In the genomic region with DNA sequence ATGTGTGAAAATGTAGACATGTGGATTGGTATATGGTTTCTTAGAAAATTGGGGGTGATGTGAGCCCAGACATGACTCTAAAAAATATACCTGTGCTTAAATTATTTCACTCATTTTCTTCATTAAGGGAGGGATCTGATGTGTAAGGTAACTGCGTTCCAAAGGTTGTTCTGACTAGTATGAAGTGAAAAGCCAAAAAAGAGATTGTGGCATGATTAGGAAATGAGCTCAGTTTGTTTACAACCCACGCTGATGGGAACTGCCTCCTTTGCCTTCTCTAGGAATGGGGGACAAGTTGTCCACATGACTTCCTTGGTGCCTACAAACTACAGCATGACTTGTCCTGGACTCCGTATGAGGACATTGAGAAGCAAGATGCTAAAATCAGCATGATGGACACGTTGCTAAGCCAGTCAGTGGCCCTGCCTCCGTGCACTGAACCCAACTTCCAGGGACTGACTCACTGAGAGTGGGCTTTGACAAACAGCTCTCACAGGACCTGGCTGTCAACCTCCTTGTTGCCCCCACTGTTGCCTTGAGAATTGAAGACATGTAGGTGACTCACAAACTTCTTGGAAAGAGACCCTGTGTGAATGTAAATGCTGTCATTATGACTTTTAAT, we compare ENCODE assay signal across 23 cellular contexts. TPM values are rescaled to one million over a fixed set of nuclear protein-coding genes. Genes with fewer than 3 reads are reported as not detected.
DNase-seq lines count a peak whose midpoint lies in the region; ATAC-seq, FAIRE-seq and TF ChIP-seq lines count a peak whose summit lies in the region.
"Had no signal": no experiment of that assay in that cellular context is flagged by ENCODE, and none has a peak within 500 bp of the region (broad histone marks: within the 10 kb centered on the region; RNA-seq: fewer than 3 reads in every experiment).

No MANE protein-coding gene starts in this region.

- no peak for TF ChIP-seq RAD21 in K562 (CRISPR knock-in tag; conservative IDR thresholded peaks at IDR 0.05 in 1 of 2, IDR thresholded peaks at IDR 0.05 in 1 of 2)
- TF ChIP-seq RAD21 in liver (IDR thresholded peaks at IDR 0.05) = no peak

- H4K20me1 ChIP-seq in K562 (replicated peaks; ENCODE audit: control insufficient read depth, insufficient read depth, low read length) = no peaks in the 10 kb centered on the region

- in situ Hi-C loops in K562 (cut with MboI) = loop anchor here (5.0 kb wide), 1 partner anchor 297 kb away; no protein-coding TSS in a partner anchor

- no peak for ATAC-seq in activated T-cell treated with anti-CD3 and anti-CD28 coated beads, Interleukin-2, amount 50 U/mL, for 72 hours (replicated peaks in 1 of 2)
- ATAC-seq in K562 = no peak
- ATAC-seq in GM21717 (IDR thresholded peaks at IDR 0.05; ENCODE audit: unreplicated experiment) = no peak
- no peak for ATAC-seq in T-helper 17 cell
- ATAC-seq: PC-3 had no signal

- no TSS peak for BruUV-seq in K562 (replicated peaks; lab: Mats Ljungman, UMichigan)

- no peaks in the 10 kb centered on the region for H3K9me1 ChIP-seq in K562 (ENCODE audit: control insufficient read depth, insufficient read depth, low read length)

- TF ChIP-seq CTCF in K562 (IDR thresholded peaks at IDR 0.05 in 2 of 3, conservative IDR thresholded peaks at IDR 0.05 in 1 of 3; ENCODE audit: insufficient read depth in 2 of 3, low read depth in 1 of 3, low read length in 3 of 3) (no peak), liver (IDR thresholded peaks at IDR 0.05; ENCODE audit: low read depth, low read length, missing input control) (no peak)

- H3K27ac Mint-ChIP-seq in activated T-cell treated with anti-CD3 and anti-CD28 coated beads, Interleukin-2, amount 50 U/mL, for 72 hours = peak overlapping the region; percentile 77
- H3K27ac Mint-ChIP-seq in T-helper 17 cell = no peak overlapping the region

- H2AFZ ChIP-seq in K562 (ENCODE audit: low read depth, low read length) = no peak overlapping the region

- H3K27ac ChIP-seq in K562 (ENCODE audit: extremely low read depth, low read depth, low read length) (no peak overlapping the region), liver (ENCODE audit: low read depth in 1 of 2, low read length in 2 of 2) (peak overlapping the region; percentile 40 to 61)
- H3K27ac ChIP-seq: BLaER1, SJCRH30 had no signal

- FAIRE-seq in K562 (lab: Jason Lieb, UNC) = no peak
- FAIRE-seq: A204.1, D721Med, GM19239, H54 had no signal

- DNase-seq in activated T-cell treated with anti-CD3 and anti-CD28 coated beads, Interleukin-2, amount 50 U/mL, for 72 hours = no peak
- no peak for DNase-seq in activated T-cell treated with anti-CD3 and anti-CD28 coated beads, Interleukin-2, amount 50 U/mL, for 1 hour
- DNase-seq in K562 (ENCODE audit: extremely low read depth in 1 of 4, low spot score in 3 of 4) (no peak), T-helper 17 cell (no peak), HCEC 1CT (no peak)
- DNase-seq: CD4-positive, CD25-positive, alpha-beta regulatory T cell; KG1; MG63; NCI-H2029; NCI-H446; NCI-H524 treated with DMSO at 0.1 percent for 48 hours; NCI-H774; PC-3; SJCRH30 had no signal

- H3K27me3 ChIP-seq in K562 (ENCODE audit: control insufficient read depth in 2 of 2, insufficient read depth in 2 of 2, low read length in 2 of 2) (no peaks in the 10 kb centered on the region), liver (ENCODE audit: control insufficient read depth in 4 of 4, insufficient read depth in 4 of 4, low read length in 3 of 4) (no peaks in the 10 kb centered on the region)
- H3K27me3 ChIP-seq: BLaER1, MG63, SJCRH30 had no signal

- H3K4me3 Mint-ChIP-seq in activated T-cell treated with anti-CD3 and anti-CD28 coated beads, Interleukin-2, amount 50 U/mL, for 72 hours = no peak overlapping the region
- no peak overlapping the region for H3K4me3 Mint-ChIP-seq in T-helper 17 cell
- H3K4me3 Mint-ChIP-seq: CD4-positive, CD25-positive, alpha-beta regulatory T cell had no signal

- intact Hi-C loops in K562 (cut with micrococcal nuclease) = no loop called here

- H3K9me3 ChIP-seq in K562 (replicated peaks; ENCODE audit: control insufficient read depth, insufficient read depth, low read depth, low read length) (no peaks in the 10 kb centered on the region), liver (ENCODE audit: control insufficient read depth in 4 of 4, low read length in 3 of 4) (no peaks in the 10 kb centered on the region), T-helper 17 cell (ENCODE audit: control insufficient read depth, low read length, poor library complexity, severe bottlenecking) (no peaks in the 10 kb centered on the region)
- H3K9me3 ChIP-seq: BLaER1, MG63, SJCRH30 had no signal

- peaks cover 7 to 15% of the 10 kb centered on the region in 2 donors for H3K36me3 Mint-ChIP-seq in activated T-cell treated with anti-CD3 and anti-CD28 coated beads, Interleukin-2, amount 50 U/mL, for 72 hours (ENCODE audit: insufficient read depth in 2 of 2)
- H3K36me3 Mint-ChIP-seq in T-helper 17 cell (ENCODE audit: low read depth) = peaks cover 5% of the 10 kb centered on the region

- H3K4me2 ChIP-seq in K562 (ENCODE audit: insufficient read depth, low read length) = no peak overlapping the region
- H3K4me2 ChIP-seq: BLaER1 had no signal

- peaks cover 24% of the 10 kb centered on the region for H3K79me2 ChIP-seq in K562 (ENCODE audit: control insufficient read depth, insufficient read depth, low read length)

- POLR2A ChIA-PET in K562 (lab: Yijun Ruan, JAX) = no interaction called here

- CTCF ChIA-PET in K562 (lab: Yijun Ruan, JAX; ENCODE audit: low intra/inter-chr PET ratio) = interaction anchor here (1.8 kb wide), 1 partner anchor 299 kb away, joined by 6 read pairs; no protein-coding TSS in a partner anchor

- no peak for TF ChIP-seq EP300 in K562 (IDR thresholded peaks at IDR 0.05; ENCODE audit: low read length)

- 73% methylated on average over 5 of the region's 5 CpGs for WGBS in K562 (ENCODE audit: insufficient coverage, low coverage, missing lambda C conversion rate)
- WGBS in liver = 72% methylated on average over 5 of the region's 5 CpGs

- TF ChIP-seq POLR2A in K562 (conservative IDR thresholded peaks at IDR 0.05) = no peak

- H3K4me1 ChIP-seq in K562 (replicated peaks in 1 of 2; ENCODE audit: control insufficient read depth in 2 of 2, insufficient read depth in 2 of 2, low read length in 2 of 2) (no peaks in the 10 kb centered on the region), liver (ENCODE audit: control insufficient read depth in 4 of 4, insufficient read depth in 4 of 4, low read length in 3 of 4) (peaks cover 2 to 16% (median 4%) of the 10 kb centered on the region in 4 donors)
- H3K4me1 ChIP-seq: BLaER1, SJCRH30 had no signal

- no peaks in the 10 kb centered on the region for H3K27me3 Mint-ChIP-seq in activated T-cell treated with anti-CD3 and anti-CD28 coated beads, Interleukin-2, amount 50 U/mL, for 72 hours (ENCODE audit: low read depth)
- H3K27me3 Mint-ChIP-seq in T-helper 17 cell = no peaks in the 10 kb centered on the region
- H3K27me3 Mint-ChIP-seq: CD4-positive, CD25-positive, alpha-beta regulatory T cell had no signal

- peaks cover 82% of the 10 kb centered on the region for H3K36me3 ChIP-seq in K562 (ENCODE audit: control insufficient read depth, insufficient read depth, low read length)
- H3K36me3 ChIP-seq in liver (ENCODE audit: control insufficient read depth in 4 of 4, insufficient read depth in 3 of 4, low read depth in 1 of 4, low read length in 3 of 4) = peaks cover 7 to 39% (median 12%) of the 10 kb centered on the region in 4 donors

- H3K9ac ChIP-seq in K562 (ENCODE audit: insufficient read depth in 1 of 2, low read depth in 2 of 2, low read length in 2 of 2) (no peak overlapping the region), liver (ENCODE audit: low read depth in 1 of 2, low read length in 2 of 2) (no peak overlapping the region)
- H3K9ac ChIP-seq: BLaER1 had no signal

- H3K9me3 Mint-ChIP-seq in activated T-cell treated with anti-CD3 and anti-CD28 coated beads, Interleukin-2, amount 50 U/mL, for 72 hours = no peaks in the 10 kb centered on the region

- H3K4me1 Mint-ChIP-seq in activated T-cell treated with anti-CD3 and anti-CD28 coated beads, Interleukin-2, amount 50 U/mL, for 72 hours (ENCODE audit: low read depth) = peaks cover 40% of the 10 kb centered on the region
- peaks cover 19% of the 10 kb centered on the region for H3K4me1 Mint-ChIP-seq in T-helper 17 cell

- no peak overlapping the region for H3K4me3 ChIP-seq in K562
- no peak overlapping the region for H3K4me3 ChIP-seq in liver (ENCODE audit: low read depth in 1 of 3, low read length in 3 of 3)
- H3K4me3 ChIP-seq: BLaER1, MG63, SJCRH30 had no signal

RNA-seq across cellular contexts. Expression of a gene that starts 8.0 kb away (rescaled TPM):
- total RNA-seq in activated T-cell treated with anti-CD3 and anti-CD28 coated beads, Interleukin-2, amount 50 U/mL, for 72 hours = 10 to 100 TPM; 11.7 to 12.2 TPM
- total RNA-seq in K562 (2011; cell fraction: chromatin; rRNA removed; ENCODE audit: low replicate concordance) = 18.1 and 39.6 TPM in 2 replicates
- 13.2 and 14.9 TPM in 2 replicates for total RNA-seq in K562 (2011; cell fraction: nucleolus; rRNA removed)
- total RNA-seq in K562 (2011; cell fraction: nucleoplasm; rRNA removed) = 26.0 and 38.0 TPM in 2 replicates
- total RNA-seq in K562 (2014; rRNA removed) (3.5 and 5.7 TPM in 2 replicates), K562 (2014; rRNA removed; fragmentation: Illumina TruSeq; extraction: Trizol) (5.2 and 8.1 TPM in 2 replicates), K562 (2015; rRNA removed; fragmentation: Illumina TruSeq; extraction: Trizol) (5.3 and 5.9 TPM in 2 replicates), K562 (2021) (5.7 and 8.5 TPM in 2 replicates), liver (1 to 10 TPM; 2.6 to 4.4 TPM), T-helper 17 cell (10 to 100 TPM; 14.8 to 15.5 TPM)
- polyA plus RNA-seq in K562 (2011; rRNA removed) (12.5 and 13.9 TPM in 2 replicates), K562 (2014; fragmentation: Illumina TruSeq; extraction: Trizol) (5.4 and 7.1 TPM in 2 replicates), K562 (2014; fragmentation: Nextera tagmentation; extraction: Ambion mirVana) (1 to 10 TPM in 1 of 2 experiments, under 1 TPM in 1; 0.55 to 1.8 TPM), K562 (2014; rRNA removed) (3.4 and 3.5 TPM in 2 replicates), liver (1 to 10 TPM; 2.7 to 5.8 TPM)
- 4.9 and 5.3 TPM in 2 replicates for polyA plus RNA-seq in K562 (2011; cell fraction: cytosol; rRNA removed)
- 3.7 and 8.0 TPM in 2 replicates for polyA plus RNA-seq in K562 (2011; cell fraction: nucleus; rRNA removed)
- polyA plus RNA-seq in K562 (2012) = 3.3 and 7.4 TPM in 2 replicates
- 9.5 and 11.0 TPM in 2 replicates for polyA minus RNA-seq in K562 (2011; rRNA and poly(A)+ RNA removed)
- 1.8 and 2.4 TPM in 2 replicates for polyA minus RNA-seq in K562 (2011; cell fraction: cytosol; rRNA and poly(A)+ RNA removed)
- 5.1 and 8.7 TPM in 2 replicates for polyA minus RNA-seq in K562 (2011; cell fraction: nucleus; rRNA and poly(A)+ RNA removed)

RNA-seq across cellular contexts. Expression of a gene that starts 8.2 kb away (rescaled TPM):
- 10 to 100 TPM; 32.6 to 36.0 TPM for total RNA-seq in activated T-cell treated with anti-CD3 and anti-CD28 coated beads, Interleukin-2, amount 50 U/mL, for 72 hours
- total RNA-seq in K562 (2011; cell fraction: chromatin; rRNA removed; ENCODE audit: low replicate concordance) = 176 and 400 TPM in 2 replicates
- 273 and 316 TPM in 2 replicates for total RNA-seq in K562 (2011; cell fraction: nucleolus; rRNA removed)
- total RNA-seq in K562 (2011; cell fraction: nucleoplasm; rRNA removed) = 218 and 223 TPM in 2 replicates
- total RNA-seq in K562 (2014; rRNA removed) (45.7 and 55.3 TPM in 2 replicates), K562 (2014; rRNA removed; fragmentation: Illumina TruSeq; extraction: Trizol) (22.5 and 26.1 TPM in 2 replicates), K562 (2015; rRNA removed; fragmentation: Illumina TruSeq; extraction: Trizol) (39.2 and 40.8 TPM in 2 replicates), K562 (2021) (79.5 and 81.7 TPM in 2 replicates), liver (10 to 100 TPM; 24.5 to 28.0 TPM), T-helper 17 cell (10 to 100 TPM; 22.5 to 26.7 TPM)
- polyA plus RNA-seq in K562 (2011; rRNA removed) (60.9 and 92.0 TPM in 2 replicates), K562 (2014; fragmentation: Illumina TruSeq; extraction: Trizol) (52.1 and 55.8 TPM in 2 replicates), K562 (2014; fragmentation: Nextera tagmentation; extraction: Ambion mirVana) (1 to 10 TPM; 1.7 to 5.0 TPM), K562 (2014; rRNA removed) (50.1 and 62.9 TPM in 2 replicates), liver (10 to 100 TPM; 14.9 to 20.9 TPM)
- 76.7 and 89.6 TPM in 2 replicates for polyA plus RNA-seq in K562 (2011; cell fraction: cytosol; rRNA removed)
- polyA plus RNA-seq in K562 (2011; cell fraction: nucleus; rRNA removed) = 482 and 572 TPM in 2 replicates
- polyA plus RNA-seq in K562 (2012) = 38.4 and 79.3 TPM in 2 replicates
- 61.5 and 64.9 TPM in 2 replicates for polyA minus RNA-seq in K562 (2011; rRNA and poly(A)+ RNA removed)
- polyA minus RNA-seq in K562 (2011; cell fraction: cytosol; rRNA and poly(A)+ RNA removed) = 52.2 and 52.3 TPM in 2 replicates
- 97.6 and 154 TPM in 2 replicates for polyA minus RNA-seq in K562 (2011; cell fraction: nucleus; rRNA and poly(A)+ RNA removed)

RNA-seq across cellular contexts. Expression of a gene that starts 9.8 kb away (rescaled TPM):
- total RNA-seq in activated T-cell treated with anti-CD3 and anti-CD28 coated beads, Interleukin-2, amount 50 U/mL, for 72 hours = 1 to 10 TPM in 1 of 2 donors, under 1 TPM in 1; 0.81 to 1.9 TPM
- total RNA-seq in K562 (2011; cell fraction: chromatin; rRNA removed; ENCODE audit: low replicate concordance) = 0.53 and 2.8 TPM in 2 replicates
- 1.0 and 1.2 TPM in 2 replicates for total RNA-seq in K562 (2011; cell fraction: nucleolus; rRNA removed)
- 1.4 and 1.8 TPM in 2 replicates for total RNA-seq in K562 (2011; cell fraction: nucleoplasm; rRNA removed)
- total RNA-seq in K562 (2014; rRNA removed) = 0.08 and 0.09 TPM in 2 replicates
- total RNA-seq in K562 (2014; rRNA removed; fragmentation: Illumina TruSeq; extraction: Trizol) = 0.18 and 0.22 TPM in 2 replicates
- total RNA-seq in K562 (2015; rRNA removed; fragmentation: Illumina TruSeq; extraction: Trizol) = 0.04 and 0.22 TPM in 2 replicates
- total RNA-seq in K562 (2021) = 0.27 and 0.34 TPM in 2 replicates
- polyA plus RNA-seq in K562 (2011; rRNA removed) = 0.49 and 0.58 TPM in 2 replicates
- polyA plus RNA-seq in K562 (2011; cell fraction: cytosol; rRNA removed) = 0.07 and 0.19 TPM in 2 replicates
- 0.61 and 1.6 TPM in 2 replicates for polyA plus RNA-seq in K562 (2011; cell fraction: nucleus; rRNA removed)
- 0.14 and 0.35 TPM in 2 replicates for polyA plus RNA-seq in K562 (2012)
- 0.21 and 0.27 TPM in 2 replicates for polyA plus RNA-seq in K562 (2014; fragmentation: Illumina TruSeq; extraction: Trizol)
- under 1 TPM; 0.18 to 0.21 TPM for polyA plus RNA-seq in K562 (2014; fragmentation: Nextera tagmentation; extraction: Ambion mirVana)
- 0.09 TPM in 2 replicates for polyA plus RNA-seq in K562 (2014; rRNA removed)
- 0.25 and 0.75 TPM in 2 replicates for polyA minus RNA-seq in K562 (2011; rRNA and poly(A)+ RNA removed)
- not detected in 2 replicates for polyA minus RNA-seq in K562 (2011; cell fraction: cytosol; rRNA and poly(A)+ RNA removed)
- polyA minus RNA-seq in K562 (2011; cell fraction: nucleus; rRNA and poly(A)+ RNA removed) = 0.54 and 0.78 TPM in 2 replicates
- under 1 TPM; 0.05 to 0.08 TPM for total RNA-seq in liver
- not detected for polyA plus RNA-seq in liver
- under 1 TPM; 0.42 to 0.47 TPM for total RNA-seq in T-helper 17 cell
- total RNA-seq: HT1080 had no signal

RNA-seq across cellular contexts. Expression of a gene that starts 35.0 kb away (rescaled TPM):
- total RNA-seq in activated T-cell treated with anti-CD3 and anti-CD28 coated beads, Interleukin-2, amount 50 U/mL, for 72 hours = not detected
- total RNA-seq in K562 (2011; cell fraction: chromatin; rRNA removed; ENCODE audit: low replicate concordance) = not detected in 2 replicates
- not detected in 2 replicates for total RNA-seq in K562 (2011; cell fraction: nucleolus; rRNA removed)
- not detected in 2 replicates for total RNA-seq in K562 (2011; cell fraction: nucleoplasm; rRNA removed)
- total RNA-seq in K562 (2014; rRNA removed) (not detected in 2 replicates), K562 (2014; rRNA removed; fragmentation: Illumina TruSeq; extraction: Trizol) (not detected in 2 replicates), K562 (2015; rRNA removed; fragmentation: Illumina TruSeq; extraction: Trizol) (not detected in 2 replicates), K562 (2021) (not detected in 2 replicates), liver (1 to 10 TPM in 1 of 2 donors, not detected in 1; 5.1 TPM), T-helper 17 cell (not detected)
- polyA plus RNA-seq in K562 (2011; rRNA removed) (not detected in 2 replicates), K562 (2014; fragmentation: Illumina TruSeq; extraction: Trizol) (not detected in 2 replicates), K562 (2014; fragmentation: Nextera tagmentation; extraction: Ambion mirVana) (not detected), K562 (2014; rRNA removed) (not detected in 2 replicates), liver (under 1 TPM in 1 of 2 donors, not detected in 1; 0.14 TPM)
- polyA plus RNA-seq in K562 (2011; cell fraction: cytosol; rRNA removed) = 0.03 TPM in 1 of 2 replicates, not detected in the other
- not detected in 2 replicates for polyA plus RNA-seq in K562 (2011; cell fraction: nucleus; rRNA removed)
- polyA plus RNA-seq in K562 (2012) = 0.03 TPM in 1 of 2 replicates, not detected in the other
- not detected in 2 replicates for polyA minus RNA-seq in K562 (2011; rRNA and poly(A)+ RNA removed)
- not detected in 2 replicates for polyA minus RNA-seq in K562 (2011; cell fraction: cytosol; rRNA and poly(A)+ RNA removed)
- not detected in 2 replicates for polyA minus RNA-seq in K562 (2011; cell fraction: nucleus; rRNA and poly(A)+ RNA removed)
- total RNA-seq: CD4-positive, CD25-positive, alpha-beta regulatory T cell; HT1080; PC-3 had no signal
- polyA plus RNA-seq: AG04450; CD4-positive, CD25-positive, alpha-beta regulatory T cell had no signal

RNA-seq across cellular contexts. Expression of a gene that starts 41.9 kb away (rescaled TPM):
- total RNA-seq in activated T-cell treated with anti-CD3 and anti-CD28 coated beads, Interleukin-2, amount 50 U/mL, for 72 hours = 10 to 100 TPM in 1 of 2 donors, 1 to 10 TPM in 1; 8.4 to 10.0 TPM
- total RNA-seq in K562 (2011; cell fraction: chromatin; rRNA removed; ENCODE audit: low replicate concordance) = 68.5 and 80.5 TPM in 2 replicates
- total RNA-seq in K562 (2011; cell fraction: nucleolus; rRNA removed) = 66.4 and 81.6 TPM in 2 replicates
- total RNA-seq in K562 (2011; cell fraction: nucleoplasm; rRNA removed) = 80.8 and 97.2 TPM in 2 replicates
- total RNA-seq in K562 (2014; rRNA removed) (15.7 and 18.2 TPM in 2 replicates), K562 (2014; rRNA removed; fragmentation: Illumina TruSeq; extraction: Trizol) (23.7 and 25.0 TPM in 2 replicates), K562 (2015; rRNA removed; fragmentation: Illumina TruSeq; extraction: Trizol) (22.2 and 23.7 TPM in 2 replicates), K562 (2021) (20.5 and 22.5 TPM in 2 replicates), liver (10 to 100 TPM; 10.8 to 96.9 TPM), T-helper 17 cell (1 to 10 TPM; 6.4 to 8.9 TPM)
- polyA plus RNA-seq in K562 (2011; rRNA removed) (15.3 and 24.9 TPM in 2 replicates), K562 (2014; fragmentation: Illumina TruSeq; extraction: Trizol) (25.3 and 31.4 TPM in 2 replicates), K562 (2014; fragmentation: Nextera tagmentation; extraction: Ambion mirVana) (10 to 100 TPM in 1 of 2 experiments, 1 to 10 TPM in 1; 8.0 to 12.9 TPM), K562 (2014; rRNA removed) (16.6 and 20.3 TPM in 2 replicates), liver (1 to 10 TPM; 3.9 to 7.2 TPM)
- polyA plus RNA-seq in K562 (2011; cell fraction: cytosol; rRNA removed) = 13.2 and 16.1 TPM in 2 replicates
- polyA plus RNA-seq in K562 (2011; cell fraction: nucleus; rRNA removed) = 28.4 and 45.9 TPM in 2 replicates
- polyA plus RNA-seq in K562 (2012) = 15.9 and 21.3 TPM in 2 replicates
- polyA minus RNA-seq in K562 (2011; rRNA and poly(A)+ RNA removed) = 21.4 and 35.1 TPM in 2 replicates
- 14.4 and 16.4 TPM in 2 replicates for polyA minus RNA-seq in K562 (2011; cell fraction: cytosol; rRNA and poly(A)+ RNA removed)
- polyA minus RNA-seq in K562 (2011; cell fraction: nucleus; rRNA and poly(A)+ RNA removed) = 24.0 and 28.0 TPM in 2 replicates
